In genomic region chr12:68223067-68223747, GRCh38 we compare ENCODE assay signal across 8 cellular contexts. TPM values are rescaled to one million over a fixed set of nuclear protein-coding genes. Genes with fewer than 3 reads are reported as not detected.
DNase-seq lines count a peak whose midpoint lies in the region; ATAC-seq, FAIRE-seq and TF ChIP-seq lines count a peak whose summit lies in the region.

No MANE protein-coding gene starts in this region.

- H3K9me3 Mint-ChIP-seq in GM23338 = no peaks in the 10 kb centered on the region

- H3K79me2 ChIP-seq in GM23338 (replicated peaks; ENCODE audit: insufficient read depth) = no peaks in the 10 kb centered on the region

- 2 to 3% methylated on average over 12 of the region's 12 CpGs for WGBS in pancreas, 2 donors
- 4% methylated on average over 12 of the region's 12 CpGs for WGBS in tibial nerve, 2 donors

- DNase-seq in EL (peak; percentile 87), GM23338 (ENCODE audit: low spot score) (peak; percentile 94), M059J (ENCODE audit: low read depth) (peak; percentile 84), SHP77 treated with DMSO at 0.1 percent for 48 hours (lab: John Stamatoyannopoulos, UW) (peak; percentile 48), frontal cortex (ENCODE audit: low spot score in 2 of 2) (peak; percentile 10 to 63), pancreas (peak; percentile 63 to 81 (median 70)), tibial nerve (ENCODE audit: low spot score in 2 of 2) (peak; percentile 74 to 88)
- DNase-seq in activated effector memory CD4-positive, alpha-beta T cell treated with anti-CD3 and anti-CD28 coated beads, Interleukin-2, amount 50 U/mL, for 16 hours = peak; percentile 86

- no peak overlapping the region for H3K4me3 Mint-ChIP-seq in GM23338

- peak; percentile 68 for FAIRE-seq in frontal cortex (lab: Jason Lieb, UNC)
- peak; percentile 80 for FAIRE-seq in pancreas (lab: Jason Lieb, UNC)

- H3K4me3 ChIP-seq in GM23338 = no peak overlapping the region
- no peak overlapping the region for H3K4me3 ChIP-seq in pancreas
- peak overlapping the region in 1 of 4 donors; percentile 18 for H3K4me3 ChIP-seq in tibial nerve

- no peaks in the 10 kb centered on the region for H3K9me2 ChIP-seq in GM23338 (ENCODE audit: insufficient read depth)

- no peaks in the 10 kb centered on the region for H4K20me1 ChIP-seq in GM23338 (replicated peaks; ENCODE audit: insufficient read depth)

- H3K27ac Mint-ChIP-seq in GM23338 = peak overlapping the region; percentile 81

- H3K27me3 Mint-ChIP-seq in GM23338 (ENCODE audit: insufficient read depth, low read depth, poor library complexity) = peaks cover 1% of the 10 kb centered on the region

- no peaks in the 10 kb centered on the region for H3K9me3 ChIP-seq in pancreas
- H3K9me3 ChIP-seq in tibial nerve = no peaks in the 10 kb centered on the region

- H2AFZ ChIP-seq in GM23338 = peak overlapping the region; percentile 35; the same call in 1 of the 2 replicates

- TF ChIP-seq EP300 in tibial nerve (IDR thresholded peaks at IDR 0.05) = peak in 1 of 2 donors; percentile 29

- 0 out of 2 replicates have a peak overlapping the region, but pooled peaks have one; percentile 33 for H3K4me2 ChIP-seq in GM23338

- no peaks in the 10 kb centered on the region for H3F3A ChIP-seq in GM23338 (replicated peaks; ENCODE audit: low read depth)

- peak; percentile 99 for ATAC-seq in GM23338
- peak; percentile 99 to 100 (median 100) for ATAC-seq in pancreas

- TF ChIP-seq CTCF in GM23338 (conservative IDR thresholded peaks at IDR 0.05; ENCODE audit: low read depth in 2 of 2) (peak; percentile 83 to 98), pancreas (IDR thresholded peaks at IDR 0.05) (peak; percentile 65 to 76 (median 73)), tibial nerve (IDR thresholded peaks at IDR 0.05) (peak; percentile 77 to 85 (median 81))

- H3K36me3 ChIP-seq in GM23338 (ENCODE audit: insufficient read depth) = no peaks in the 10 kb centered on the region
- no peaks in the 10 kb centered on the region for H3K36me3 ChIP-seq in pancreas
- H3K36me3 ChIP-seq in tibial nerve = no peaks in the 10 kb centered on the region

- H3K4me1 Mint-ChIP-seq in GM23338 = peaks cover 10% of the 10 kb centered on the region; the same call in 2 of the 3 replicates

- no peak overlapping the region for H3K27ac ChIP-seq in GM23338 (ENCODE audit: low read depth)
- no peak overlapping the region for H3K27ac ChIP-seq in pancreas
- peak overlapping the region in 2 of 4 donors; percentile 26 to 46 for H3K27ac ChIP-seq in tibial nerve

- no peaks in the 10 kb centered on the region for H3K36me3 Mint-ChIP-seq in GM23338 (ENCODE audit: low read depth)

- TF ChIP-seq POLR2A in tibial nerve (IDR thresholded peaks at IDR 0.05) = no peak

- intact Hi-C loops in pancreas (cut with DNase I) = loop anchor here (5.0 to 10.0 kb wide), 3 partner anchors 84 to 94 kb away; no protein-coding TSS in a partner anchor

- H3K27me3 ChIP-seq in GM23338 (ENCODE audit: insufficient read depth) = no peaks in the 10 kb centered on the region
- H3K27me3 ChIP-seq in pancreas = peaks cover 0 to 4% (median under 1%) of the 10 kb centered on the region in 4 donors
- H3K27me3 ChIP-seq in tibial nerve = no peaks in the 10 kb centered on the region

- H3K4me1 ChIP-seq in GM23338 (ENCODE audit: insufficient read depth) = no peaks in the 10 kb centered on the region
- H3K4me1 ChIP-seq in pancreas = no peaks in the 10 kb centered on the region
- peaks cover 0 to 27% (median 2%) of the 10 kb centered on the region in 4 donors for H3K4me1 ChIP-seq in tibial nerve

TF ChIP-seq in GM23338, 12 proteins besides CTCF, POLR2A, EP300 and RAD21 (continues in another document):
- TF ChIP-seq JUNB (IDR thresholded peaks at IDR 0.05; ENCODE audit: unreplicated experiment) = no peak
- no peak for TF ChIP-seq EZH2phosphoT487 (IDR thresholded peaks at IDR 0.05; ENCODE audit: unreplicated experiment)
- TF ChIP-seq REST (IDR thresholded peaks at IDR 0.05; ENCODE audit: unreplicated experiment) = no peak
- no peak for TF ChIP-seq ZNF331 (CRISPR knock-in tag; IDR thresholded peaks at IDR 0.05; ENCODE audit: low read depth)
- TF ChIP-seq EZH2 (IDR thresholded peaks at IDR 0.05; ENCODE audit: low read depth, unreplicated experiment) = no peak
- TF ChIP-seq NANOG (IDR thresholded peaks at IDR 0.05; ENCODE audit: borderline replicate concordance) = no peak
- no peak for TF ChIP-seq CREB1 (CRISPR knock-in tag; IDR thresholded peaks at IDR 0.05; ENCODE audit: low read depth)

RNA-seq across cellular contexts. Expression of gene IL26, which starts 2.4 kb away (rescaled TPM):
- total RNA-seq in GM23338 (2014; rRNA removed; shearing (Covaris generic)) = not detected in 2 replicates
- polyA plus RNA-seq in GM23338 (2016; fragmentation: Nextera tagmentation; extraction: Ambion mirVana) (not detected in 2 replicates), pancreas (not detected)
- not detected in 2 replicates for total RNA-seq in M059J (2014; rRNA removed; shearing (Covaris generic))
- total RNA-seq in frontal cortex (not detected), pancreas (not detected), tibial nerve (not detected)

RNA-seq across cellular contexts. Expression of gene IL22, which starts 30.2 kb away (rescaled TPM):
- not detected in 2 replicates for total RNA-seq in GM23338 (2014; rRNA removed; shearing (Covaris generic))
- not detected in 2 replicates for polyA plus RNA-seq in GM23338 (2016; fragmentation: Nextera tagmentation; extraction: Ambion mirVana)
- total RNA-seq in M059J (2014; rRNA removed; shearing (Covaris generic)) = not detected in 2 replicates
- not detected for total RNA-seq in frontal cortex
- total RNA-seq in pancreas = not detected
- polyA plus RNA-seq in pancreas = not detected
- not detected for total RNA-seq in tibial nerve

Comparison
In these comparisons a context has a peak if more than half of its experiments do, and no peak if none do; other contexts are left out.
1. DNase-seq: peak in every context shown above with its lines; median percentile 94 in GM23338; 87 in EL; 86 in activated effector memory CD4-positive, alpha-beta T cell treated with anti-CD3 and anti-CD28 coated beads, Interleukin-2, amount 50 U/mL, for 16 hours; 84 in M059J; 81 in tibial nerve; 70 in pancreas; 48 in SHP77 treated with DMSO at 0.1 percent for 48 hours; 36 in frontal cortex.